In genomic region chr10:94456942-94457341, GRCh38 we compare ENCODE assay signal across 8 cellular contexts.
"Had no signal": no experiment of that assay in that cellular context is flagged by ENCODE, and none has a peak within 500 bp of the region (broad histone marks: within the 10 kb centered on the region; RNA-seq: fewer than 3 reads in every experiment).

No MANE protein-coding gene starts in this region.

- ATAC-seq: GM12878 had no signal

- FAIRE-seq: G401.6, GM12878, GM12891, GM12892, GM18507, GM19239 had no signal

- H3K4me3 ChIP-seq: GM12878 had no signal

- DNase-seq: GDM1, GF-D8 had no signal
